ENCODE assay signal across 1 cellular context in the genomic region with DNA sequence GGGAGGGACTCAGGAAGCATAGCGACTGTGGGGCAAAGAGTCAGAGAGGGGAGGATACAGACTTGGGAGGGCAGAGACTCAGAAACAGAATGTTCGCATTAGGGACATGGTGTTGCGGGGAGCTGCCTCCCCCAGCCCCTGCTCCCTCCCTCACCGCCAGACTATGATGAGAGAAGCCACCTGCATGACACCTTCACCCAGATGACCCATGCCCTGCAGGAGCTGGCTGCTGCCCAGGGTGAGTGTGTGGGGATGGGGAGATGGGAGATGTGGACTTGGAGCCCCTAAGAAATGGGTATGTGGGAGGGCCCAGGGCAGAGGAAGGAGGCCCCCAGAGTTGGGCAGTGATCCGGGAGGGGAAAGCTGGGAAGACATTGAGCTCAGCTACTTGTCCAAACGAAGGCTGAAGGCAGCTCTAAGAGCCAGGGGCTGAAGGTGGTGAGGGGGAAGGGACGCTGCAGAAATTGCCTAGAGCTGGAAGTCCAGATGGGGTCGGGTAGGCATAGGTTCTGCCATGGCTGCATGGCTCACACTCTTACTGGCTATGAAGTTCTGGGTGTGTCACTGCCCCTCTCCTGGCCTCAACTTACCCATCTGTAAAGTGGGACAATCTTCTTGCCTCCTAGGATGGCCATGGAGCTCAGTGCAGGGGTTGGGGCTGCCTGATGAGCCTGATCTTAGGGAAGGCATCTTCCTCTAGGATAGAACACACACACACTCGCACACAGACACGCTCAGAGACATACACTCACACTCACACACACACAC.
TF ChIP-seq lines count a peak whose summit lies in the region.

No MANE protein-coding gene starts in this region.

TF ChIP-seq in SK-N-SH treated with all-trans-retinoic acid at 6 μM for 48 hours, 23 proteins besides CTCF, POLR2A, EP300 and RAD21:
- TF ChIP-seq, protein P1, sequence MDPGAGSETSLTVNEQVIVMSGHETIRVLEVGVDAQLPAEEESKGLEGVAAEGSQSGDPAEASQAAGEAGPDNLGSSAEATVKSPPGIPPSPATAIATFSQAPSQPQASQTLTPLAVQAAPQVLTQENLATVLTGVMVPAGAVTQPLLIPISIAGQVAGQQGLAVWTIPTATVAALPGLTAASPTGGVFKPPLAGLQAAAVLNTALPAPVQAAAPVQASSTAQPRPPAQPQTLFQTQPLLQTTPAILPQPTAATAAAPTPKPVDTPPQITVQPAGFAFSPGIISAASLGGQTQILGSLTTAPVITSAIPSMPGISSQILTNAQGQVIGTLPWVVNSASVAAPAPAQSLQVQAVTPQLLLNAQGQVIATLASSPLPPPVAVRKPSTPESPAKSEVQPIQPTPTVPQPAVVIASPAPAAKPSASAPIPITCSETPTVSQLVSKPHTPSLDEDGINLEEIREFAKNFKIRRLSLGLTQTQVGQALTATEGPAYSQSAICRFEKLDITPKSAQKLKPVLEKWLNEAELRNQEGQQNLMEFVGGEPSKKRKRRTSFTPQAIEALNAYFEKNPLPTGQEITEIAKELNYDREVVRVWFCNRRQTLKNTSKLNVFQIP (CRISPR knock-in tag; IDR thresholded peaks at IDR 0.05; ENCODE audit: borderline replicate concordance, low read depth): no peak
- TF ChIP-seq BACH2 (CRISPR knock-in tag; IDR thresholded peaks at IDR 0.05; ENCODE audit: borderline replicate concordance) (no peak), ISL1 (CRISPR knock-in tag; IDR thresholded peaks at IDR 0.05) (no peak), ARNTL (CRISPR knock-in tag; IDR thresholded peaks at IDR 0.05; ENCODE audit: borderline replicate concordance, low read depth) (no peak)
